13 cellular contexts compared by ENCODE assay signal in the genomic region with DNA sequence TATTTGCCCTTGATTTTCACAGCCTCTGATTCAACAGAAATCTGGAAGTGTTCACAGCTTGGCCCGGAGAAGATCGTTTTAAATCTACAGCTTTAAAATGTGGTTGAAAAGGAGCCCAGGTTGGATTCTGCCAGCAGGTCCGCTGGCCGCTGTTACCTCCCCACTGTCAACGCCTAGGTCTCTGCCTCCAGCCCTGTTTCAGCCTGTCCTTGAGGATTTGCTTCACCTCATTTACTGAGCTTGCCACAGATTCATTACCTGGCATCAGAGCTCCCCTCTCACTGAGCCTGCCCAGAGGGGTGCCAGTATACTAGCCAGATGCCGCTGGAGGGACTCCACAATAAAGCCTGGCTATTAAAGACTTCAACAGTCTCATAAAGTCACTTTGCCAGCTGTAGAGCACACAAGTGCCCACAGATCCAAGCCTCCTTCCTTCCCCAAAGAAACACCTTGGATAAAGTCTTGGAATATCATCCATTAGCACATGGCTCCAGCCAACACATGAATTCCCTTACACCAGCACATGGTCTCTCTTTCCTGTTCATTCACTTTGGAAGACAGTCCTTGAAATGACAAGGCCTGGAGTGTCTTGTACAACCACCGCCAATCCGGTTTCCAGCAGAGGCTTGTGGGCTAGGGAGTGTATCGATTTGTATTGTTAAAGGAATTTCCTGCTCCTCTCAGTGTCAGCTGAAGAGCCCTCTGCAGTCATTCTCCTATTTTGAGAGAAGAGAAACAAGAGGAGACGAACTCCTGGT. TPM values are rescaled to one million over a fixed set of nuclear protein-coding genes. Genes with fewer than 3 reads are reported as not detected.
DNase-seq lines count a peak whose midpoint lies in the region; ATAC-seq, FAIRE-seq and TF ChIP-seq lines count a peak whose summit lies in the region.
"Had no signal": no experiment of that assay in that cellular context is flagged by ENCODE, and none has a peak within 500 bp of the region (broad histone marks: within the 10 kb centered on the region; RNA-seq: fewer than 3 reads in every experiment).

No MANE protein-coding gene starts in this region.

- no peaks in the 10 kb centered on the region for H3K9me3 ChIP-seq in CD8-positive, alpha-beta T cell (ENCODE audit: low read length)
- H3K9me3 ChIP-seq in GM23248 (ENCODE audit: low read depth) (no peaks in the 10 kb centered on the region), PC-3 (ENCODE audit: low read length) (no peaks in the 10 kb centered on the region), HepG2 (ENCODE audit: low read length) (no peaks in the 10 kb centered on the region), uterus (no peaks in the 10 kb centered on the region)
- H3K9me3 ChIP-seq: testis had no signal

- H3K4me3 Mint-ChIP-seq in CD8-positive, alpha-beta T cell: peak overlapping the region; percentile 49

- no peaks in the 10 kb centered on the region for H3K79me2 ChIP-seq in GM23248 (ENCODE audit: insufficient read depth)
- H3K79me2 ChIP-seq in PC-3 (ENCODE audit: low read length): no peaks in the 10 kb centered on the region
- H3K79me2 ChIP-seq in HepG2 (ENCODE audit: insufficient read depth, low read length): no peaks in the 10 kb centered on the region

- no peak overlapping the region for H3K4me3 ChIP-seq in CD8-positive, alpha-beta T cell (ENCODE audit: low read depth, low read length)
- H3K4me3 ChIP-seq in GM23248 (no peak overlapping the region), PC-3 (ENCODE audit: low read length) (peak overlapping the region; percentile 63; the same call in 1 of the 2 replicates), HepG2 (replicated peaks in 1 of 3; ENCODE audit: insufficient read depth in 1 of 3, low read depth in 2 of 3, low read length in 3 of 3) (no peak overlapping the region), brain microvascular endothelial cell (ENCODE audit: low read depth, low read length) (no peak overlapping the region), uterus (no peak overlapping the region)

- H3K9me2 ChIP-seq in GM23248 (ENCODE audit: insufficient read depth): no peaks in the 10 kb centered on the region
- H3K9me2 ChIP-seq in PC-3 (replicated peaks; ENCODE audit: low read length): no peaks in the 10 kb centered on the region

- no peak for TF ChIP-seq CTCF in CD8-positive, alpha-beta T cell (IDR thresholded peaks at IDR 0.05)
- TF ChIP-seq CTCF in PC-3 (conservative IDR thresholded peaks at IDR 0.05; ENCODE audit: low read depth, low read length): no peak
- TF ChIP-seq CTCF in HepG2 (CRISPR knock-in tag; IDR thresholded peaks at IDR 0.05): no peak
- no peak for TF ChIP-seq CTCF in brain microvascular endothelial cell (IDR thresholded peaks at IDR 0.05; ENCODE audit: low read depth, low read length, missing control alignments)
- TF ChIP-seq CTCF in uterus (IDR thresholded peaks at IDR 0.05): no peak

- TF ChIP-seq POLR2A in HepG2 (IDR thresholded peaks at IDR 0.05; ENCODE audit: insufficient read depth in 1 of 2, low read depth in 2 of 2, low read length in 2 of 2) (no peak), uterus (IDR thresholded peaks at IDR 0.05) (no peak)

- TF ChIP-seq EP300 in HepG2 (IDR thresholded peaks at IDR 0.05; ENCODE audit: low read depth in 2 of 2, low read length in 2 of 2): no peak
- TF ChIP-seq EP300 in HepG2 (CRISPR knock-in tag; IDR thresholded peaks at IDR 0.05; ENCODE audit: borderline replicate concordance): no peak

- H4K20me1 ChIP-seq in GM23248 (ENCODE audit: insufficient read depth) (no peaks in the 10 kb centered on the region), PC-3 (ENCODE audit: low read length) (no peaks in the 10 kb centered on the region), HepG2 (ENCODE audit: insufficient read depth, low read length) (no peaks in the 10 kb centered on the region; the same call in 1 of the 2 replicates)

- H2AFZ ChIP-seq in GM23248: no peak overlapping the region
- peak overlapping the region; percentile 73 for H2AFZ ChIP-seq in PC-3 (ENCODE audit: low read length)
- H2AFZ ChIP-seq in HepG2 (ENCODE audit: low read length): no peak overlapping the region

- H3K9me3 Mint-ChIP-seq in CD8-positive, alpha-beta T cell: no peaks in the 10 kb centered on the region

- peaks cover 31% of the 10 kb centered on the region for H3K27me3 ChIP-seq in CD8-positive, alpha-beta T cell (ENCODE audit: insufficient read depth, low read length)
- peaks cover 97% of the 10 kb centered on the region for H3K27me3 ChIP-seq in GM23248 (replicated peaks; ENCODE audit: insufficient read depth)
- peaks cover 54% of the 10 kb centered on the region for H3K27me3 ChIP-seq in PC-3 (ENCODE audit: low read length)
- peaks cover 6 to 52% of the 10 kb centered on the region in 2 experiments for H3K27me3 ChIP-seq in HepG2 (ENCODE audit: control insufficient read depth in 1 of 2, insufficient read depth in 2 of 2, low read length in 2 of 2)
- peaks cover 83% of the 10 kb centered on the region for H3K27me3 ChIP-seq in brain microvascular endothelial cell (replicated peaks)
- peaks cover 17 to 67% of the 10 kb centered on the region in 2 donors for H3K27me3 ChIP-seq in uterus
- H3K27me3 ChIP-seq: testis had no signal

- DNase-seq in CD8-positive, alpha-beta T cell: no peak
- DNase-seq in GM23248: peak; percentile 27
- peak; percentile 55 for DNase-seq in PC-3
- DNase-seq in HepG2 (ENCODE audit: low spot score): peak; percentile 6
- DNase-seq in brain microvascular endothelial cell: no peak
- DNase-seq in uterus: no peak
- DNase-seq: aorta, DND-41, testis had no signal

- CTCF ChIA-PET in CD8-positive, alpha-beta T cell (lab: Charles Lee): interaction anchor here (0.8 to 1.1 kb wide), 2 partner anchors 10 to 12 kb away, joined by 3 read pairs; no protein-coding TSS in a partner anchor
- CTCF ChIA-PET in PC-3 (lab: Charles Lee) (no interaction called here), HepG2 (lab: Yijun Ruan, JAX; ENCODE audit: low intra/inter-chr PET ratio, low total read pairs) (no interaction called here)

- POLR2A ChIA-PET in CD8-positive, alpha-beta T cell (lab: Charles Lee): interaction anchor here (0.7 kb wide), 1 partner anchor 23 kb away, joined by 3 read pairs; no protein-coding TSS in a partner anchor
- POLR2A ChIA-PET in PC-3 (lab: Charles Lee; ENCODE audit: unreplicated experiment) (no interaction called here), HepG2 (lab: Yijun Ruan, JAX) (no interaction called here)

- no peak overlapping the region for H3K27ac Mint-ChIP-seq in CD8-positive, alpha-beta T cell

- no peak overlapping the region for H3K27ac ChIP-seq in CD8-positive, alpha-beta T cell (ENCODE audit: low read depth, low read length)
- no peak overlapping the region for H3K27ac ChIP-seq in GM23248
- H3K27ac ChIP-seq in PC-3 (ENCODE audit: low read length): no peak overlapping the region
- no peak overlapping the region for H3K27ac ChIP-seq in HepG2 (ENCODE audit: extremely low read length, insufficient read depth, low read length)
- no peak overlapping the region for H3K27ac ChIP-seq in brain microvascular endothelial cell
- no peak overlapping the region for H3K27ac ChIP-seq in uterus
- H3K27ac ChIP-seq: epithelial cell of prostate, testis had no signal

- no peaks in the 10 kb centered on the region for H3K36me3 ChIP-seq in CD8-positive, alpha-beta T cell (ENCODE audit: insufficient read depth, low read length)
- H3K36me3 ChIP-seq in GM23248 (ENCODE audit: low read depth) (no peaks in the 10 kb centered on the region), PC-3 (ENCODE audit: low read depth, low read length) (no peaks in the 10 kb centered on the region), HepG2 (replicated peaks in 1 of 2; ENCODE audit: control insufficient read depth in 1 of 2, insufficient read depth in 2 of 2, low read length in 2 of 2) (no peaks in the 10 kb centered on the region), brain microvascular endothelial cell (replicated peaks) (no peaks in the 10 kb centered on the region), uterus (no peaks in the 10 kb centered on the region)

- peaks cover 15% of the 10 kb centered on the region for H3K4me1 ChIP-seq in CD8-positive, alpha-beta T cell (ENCODE audit: insufficient read depth, low read length)
- H3K4me1 ChIP-seq in GM23248 (ENCODE audit: insufficient read depth) (no peaks in the 10 kb centered on the region), PC-3 (ENCODE audit: insufficient read depth, low read length) (peaks cover 20% of the 10 kb centered on the region), HepG2 (ENCODE audit: insufficient read depth, low read length) (peaks cover 21% of the 10 kb centered on the region), uterus (no peaks in the 10 kb centered on the region)
- H3K4me1 ChIP-seq: testis had no signal

- WGBS in GM23248 (ENCODE audit: low coverage in 1 of 2, low lambda C conversion rate in 2 of 2, missing lambda C conversion rate in 2 of 2), 2 experiments: 20 to 23% methylated on average over 10 of the region's 10 CpGs
- 14% methylated on average over 10 of the region's 10 CpGs for WGBS in HepG2 (ENCODE audit: low lambda C conversion rate)

- peaks cover 72% of the 10 kb centered on the region for H3K27me3 Mint-ChIP-seq in CD8-positive, alpha-beta T cell (ENCODE audit: low read depth)

- H3K4me2 ChIP-seq in GM23248 (ENCODE audit: unreplicated experiment): no peak overlapping the region
- peak overlapping the region; percentile 83 for H3K4me2 ChIP-seq in PC-3 (ENCODE audit: low read length)
- H3K4me2 ChIP-seq in HepG2 (ENCODE audit: low read depth, low read length): peak overlapping the region; percentile 76

- intact Hi-C loops in CD8-positive, alpha-beta T cell (cut with DNase I, micrococcal nuclease): no loop called here
- intact Hi-C loops in PC-3 (cut with micrococcal nuclease): no loop called here
- intact Hi-C loops in HepG2 (cut with micrococcal nuclease; ENCODE audit: unreplicated experiment): no loop called here
- intact Hi-C loops in uterus (cut with DNase I; ENCODE audit: low total_unique reads): no loop called here

- BruUV-seq in PC-3 (replicated peaks; lab: Mats Ljungman, UMichigan): no TSS peak
- BruUV-seq in HepG2 (replicated peaks; lab: Mats Ljungman, UMichigan): no TSS peak

- ATAC-seq in CD8-positive, alpha-beta T cell: no peak
- ATAC-seq in PC-3 (peak; percentile 65), HepG2 (peak; percentile 84), HG03196 (IDR thresholded peaks at IDR 0.05; ENCODE audit: unreplicated experiment) (no peak), GM21526 (IDR thresholded peaks at IDR 0.05; ENCODE audit: low FRiP score, unreplicated experiment) (no peak)

- FAIRE-seq in HepG2 (lab: Jason Lieb, UNC): no peak

- H3K9ac ChIP-seq in GM23248 (no peak overlapping the region), PC-3 (ENCODE audit: low read length) (no peak overlapping the region), HepG2 (ENCODE audit: insufficient read depth, low read depth, low read length) (no peak overlapping the region)

- H3K36me3 Mint-ChIP-seq in CD8-positive, alpha-beta T cell: no peaks in the 10 kb centered on the region

- H3K4me1 Mint-ChIP-seq in CD8-positive, alpha-beta T cell (ENCODE audit: low read depth): peaks cover 16% of the 10 kb centered on the region

- H3F3A ChIP-seq in GM23248 (ENCODE audit: insufficient read depth): no peaks in the 10 kb centered on the region
- no peaks in the 10 kb centered on the region for H3F3A ChIP-seq in PC-3 (ENCODE audit: low read length, unreplicated experiment)

- in situ Hi-C loops in GM23248 (cut with MboI) (no loop called here), HepG2 (cut with HindIII; ENCODE audit: extremely low pct_ligation_motif_present, low pct_unique_long_range_greater_than_20kb) (no loop called here), brain microvascular endothelial cell (cut with HindIII; ENCODE audit: low pct_ligation_motif_present, low sequenced_read_pairs) (no loop called here)

- no peak for TF ChIP-seq RAD21 in HepG2 (CRISPR knock-in tag; IDR thresholded peaks at IDR 0.05)

RNA-seq across cellular contexts. Expression of a gene that starts 9.5 kb away (rescaled TPM):
- not detected for total RNA-seq in CD8-positive, alpha-beta T cell
- not detected in 2 replicates for total RNA-seq in GM23248 (2014; rRNA removed; shearing (Covaris generic))
- polyA plus RNA-seq in GM23248 (2016; fragmentation: Nextera tagmentation; extraction: Ambion mirVana): not detected in 2 replicates
- 0.07 TPM in 1 of 2 replicates, not detected in the other for total RNA-seq in PC-3 (2014; rRNA removed)
- not detected in 2 replicates for total RNA-seq in HepG2 (2016; rRNA removed; fragmentation: Illumina TruSeq; extraction: Trizol)
- total RNA-seq in HepG2 (2016; cell fraction: cytosol; rRNA removed; fragmentation: Illumina TruSeq; extraction: Trizol; ENCODE audit: low read depth): not detected in 2 replicates
- not detected in 2 replicates for total RNA-seq in HepG2 (2016; cell fraction: insoluble cytoplasmic fraction; rRNA removed; fragmentation: Illumina TruSeq; extraction: Trizol)
- not detected in 2 replicates for total RNA-seq in HepG2 (2016; cell fraction: membrane; rRNA removed; fragmentation: Illumina TruSeq; extraction: Trizol)
- not detected in 2 replicates for total RNA-seq in HepG2 (2016; cell fraction: nucleus; rRNA removed; fragmentation: Illumina TruSeq; extraction: Trizol)
- not detected in 2 replicates for polyA plus RNA-seq in HepG2 (2011; rRNA removed)
- polyA plus RNA-seq in HepG2 (2011; cell fraction: cytosol; rRNA removed): not detected in 2 replicates
- not detected in 2 replicates for polyA plus RNA-seq in HepG2 (2011; cell fraction: nucleus; rRNA removed)
- polyA plus RNA-seq in HepG2 (2012): not detected in 2 replicates
- not detected in 2 replicates for polyA plus RNA-seq in HepG2 (2016; cell fraction: cytosol; fragmentation: Illumina TruSeq; extraction: Trizol; ENCODE audit: low read depth)
- not detected in 2 replicates for polyA plus RNA-seq in HepG2 (2016; cell fraction: insoluble cytoplasmic fraction; fragmentation: Illumina TruSeq; extraction: Trizol; ENCODE audit: low read depth)
- polyA plus RNA-seq in HepG2 (2016; cell fraction: membrane; fragmentation: Illumina TruSeq; extraction: Trizol; ENCODE audit: low read depth): not detected in 2 replicates
- polyA plus RNA-seq in HepG2 (2016; cell fraction: nucleus; fragmentation: Illumina TruSeq; extraction: Trizol; ENCODE audit: insufficient read depth, low read depth): not detected in 2 replicates
- not detected in 2 replicates for polyA minus RNA-seq in HepG2 (2011; rRNA and poly(A)+ RNA removed; ENCODE audit: low replicate concordance)
- polyA minus RNA-seq in HepG2 (2011; cell fraction: cytosol; rRNA and poly(A)+ RNA removed): not detected in 2 replicates
- polyA minus RNA-seq in HepG2 (2011; cell fraction: nucleus; rRNA and poly(A)+ RNA removed): not detected in 2 replicates
- not detected for total RNA-seq in uterus
- total RNA-seq: aorta, omental fat pad had no signal
- polyA plus RNA-seq: aorta had no signal

Comparison
In these comparisons a context has a peak if more than half of its experiments do, and no peak if none do; other contexts are left out.
1. ATAC-seq: peak in PC-3 (single experiment) and HepG2 (single experiment); none in CD8-positive, alpha-beta T cell (single experiment), HG03196 (single experiment) and GM21526 (single experiment).
2. DNase-seq: peak in GM23248 (single experiment), PC-3 (single experiment) and HepG2 (single experiment); none in CD8-positive, alpha-beta T cell (0 of 7), brain microvascular endothelial cell (single experiment) and uterus (0 of 2).